8 cellular contexts compared by ENCODE assay signal in the genomic region with DNA sequence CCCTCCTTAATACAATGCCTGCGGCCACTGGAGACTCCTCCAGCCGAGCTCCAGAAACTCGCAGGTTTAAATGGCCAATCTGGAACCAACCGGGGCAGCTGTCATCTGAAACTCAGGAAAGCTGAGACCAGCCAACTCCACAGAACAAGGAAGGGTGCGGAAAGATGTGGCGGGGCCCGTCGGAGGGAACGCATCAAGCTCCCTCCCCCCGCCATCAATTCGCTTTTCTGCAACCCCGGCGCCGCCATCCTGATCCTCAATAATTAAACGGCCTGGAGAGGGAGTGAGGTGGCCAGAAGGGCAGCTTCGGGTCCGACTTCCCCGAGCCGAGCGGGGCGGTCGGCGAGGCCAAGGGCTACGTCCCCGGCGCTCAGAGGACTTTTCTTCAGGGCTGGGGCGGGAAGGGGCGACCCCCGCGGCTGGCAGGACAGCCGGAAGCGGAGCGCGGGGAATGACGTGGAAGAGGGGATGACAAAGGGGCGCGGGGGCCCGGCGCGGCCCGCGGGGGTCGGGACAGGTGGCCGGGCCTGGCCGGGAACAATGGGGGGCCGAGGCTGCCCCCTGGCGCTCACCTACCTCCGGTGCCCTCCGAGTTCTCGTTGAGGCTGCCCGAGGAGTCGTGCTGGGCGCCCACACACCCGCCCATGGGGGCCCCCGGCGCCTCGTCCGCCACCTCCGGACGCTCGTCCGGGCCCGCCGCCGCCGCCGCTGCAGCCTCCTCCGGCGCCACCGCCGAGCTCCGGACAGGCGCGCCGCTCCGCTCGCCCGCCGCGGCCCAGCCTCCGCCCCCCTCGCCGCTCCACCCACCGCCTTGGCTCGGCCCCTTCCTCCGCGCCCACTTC. TPM values are rescaled to one million over a fixed set of nuclear protein-coding genes. Genes with fewer than 3 reads are reported as not detected.
DNase-seq lines count a peak whose midpoint lies in the region; ATAC-seq and TF ChIP-seq lines count a peak whose summit lies in the region.

A gene with protein sequence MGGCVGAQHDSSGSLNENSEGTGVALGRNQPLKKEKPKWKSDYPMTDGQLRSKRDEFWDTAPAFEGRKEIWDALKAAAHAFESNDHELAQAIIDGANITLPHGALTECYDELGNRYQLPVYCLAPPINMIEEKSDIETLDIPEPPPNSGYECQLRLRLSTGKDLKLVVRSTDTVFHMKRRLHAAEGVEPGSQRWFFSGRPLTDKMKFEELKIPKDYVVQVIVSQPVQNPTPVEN (minus strand): TSS at position 745 of the 842 bp plus-strand sequence. CDS start 99 bp downstream, at position 646.

- ATAC-seq in GM21423 (IDR thresholded peaks at IDR 0.05; ENCODE audit: unreplicated experiment) (peak; percentile 88), gastroesophageal sphincter (peak; percentile 95)

- CTCF ChIA-PET in RWPE1 (lab: Yijun Ruan, JAX) = interaction anchor here (0.5 to 1.7 kb wide), 11 partner anchors 10 to 726 kb away, joined by 3 to 9 read pairs (median 3); a partner anchor contains a TSS
- CTCF ChIA-PET in activated naive CD4-positive, alpha-beta T cell treated with anti-CD3 and anti-CD28 coated beads for 36 hours (lab: Charles Lee) = interaction anchor here (0.6 to 3.3 kb wide), 19 partner anchors 10 to 377 kb away, joined by 3 to 20 read pairs (median 3); a partner anchor contains a TSS

- no peak for TF ChIP-seq EP300 in gastroesophageal sphincter (IDR thresholded peaks at IDR 0.05)

- peak within 1 kb of the TSS; percentile 81 for H3K4me3 Mint-ChIP-seq in activated naive CD4-positive, alpha-beta T cell treated with anti-CD3 and anti-CD28 coated beads for 36 hours

- H3K27me3 Mint-ChIP-seq in activated naive CD4-positive, alpha-beta T cell treated with anti-CD3 and anti-CD28 coated beads for 36 hours (ENCODE audit: low read depth) = no peaks in the 10 kb centered on the region

- intact Hi-C loops in activated naive CD4-positive, alpha-beta T cell treated with anti-CD3 and anti-CD28 coated beads for 36 hours (cut with micrococcal nuclease) = loop anchor here (1.0 to 10.0 kb wide), 8 partner anchors 44 to 896 kb away; a partner anchor contains a TSS

- H3K4me3 ChIP-seq in HUES48 (ENCODE audit: low read depth, low read length) (peak within 1 kb of the TSS; percentile 88), gastroesophageal sphincter (peak within 1 kb of the TSS; percentile 69 to 97), neutrophil (ENCODE audit: low read depth in 1 of 2, low read length in 1 of 2) (peak within 1 kb of the TSS; percentile 77 to 91)

- DNase-seq in DMS114 treated with DMSO at 0.1 percent for 48 hours (lab: John Stamatoyannopoulos, UW; ENCODE audit: unreplicated experiment) (peak; percentile 51), RWPE1 (ENCODE audit: low spot score) (peak; percentile 95), substantia nigra (lab: John Stamatoyannopoulos, UW) (peak in 46 of 49 donors; percentile 17 to 89 (median 66))
- DNase-seq in activated naive CD4-positive, alpha-beta T cell treated with anti-CD3 and anti-CD28 coated beads for 36 hours = peak; percentile 70

- POLR2A ChIA-PET in RWPE1 (lab: Yijun Ruan, JAX; ENCODE audit: low non-redundant PET) = interaction anchor here (0.6 kb wide), 1 partner anchor 40 kb away, joined by 5 read pairs; no protein-coding TSS in a partner anchor

- H3K9ac ChIP-seq in HUES48 (ENCODE audit: low read depth, low read length) = peak within 1 kb of the TSS; percentile 88

- TF ChIP-seq CTCF in RWPE1 (conservative IDR thresholded peaks at IDR 0.05; ENCODE audit: low read depth) (peak; percentile 73), gastroesophageal sphincter (IDR thresholded peaks at IDR 0.05) (peak in 3 of 4 experiments; percentile 33 to 72 (median 57)), neutrophil (IDR thresholded peaks at IDR 0.05) (peak; percentile 39)

- no peaks in the 10 kb centered on the region for H3K9me3 Mint-ChIP-seq in activated naive CD4-positive, alpha-beta T cell treated with anti-CD3 and anti-CD28 coated beads for 36 hours

- no peak for TF ChIP-seq POLR2A in gastroesophageal sphincter (IDR thresholded peaks at IDR 0.05)

- no peaks in the 10 kb centered on the region for H3K27me3 ChIP-seq in HUES48 (ENCODE audit: control insufficient read depth, insufficient read depth, low read length)
- no peaks in the 10 kb centered on the region for H3K27me3 ChIP-seq in gastroesophageal sphincter
- peaks cover 29% of the 10 kb centered on the region for H3K27me3 ChIP-seq in neutrophil

- H3K4me1 Mint-ChIP-seq in activated naive CD4-positive, alpha-beta T cell treated with anti-CD3 and anti-CD28 coated beads for 36 hours (ENCODE audit: low read depth) = peaks cover 19% of the 10 kb centered on the region

- H3K4me1 ChIP-seq in HUES48 (ENCODE audit: control insufficient read depth, insufficient read depth, low read length) (peaks cover 25% of the 10 kb centered on the region), gastroesophageal sphincter (peaks cover 0 to 48% (median 11%) of the 10 kb centered on the region in 3 donors), neutrophil (ENCODE audit: control insufficient read depth in 1 of 2, insufficient read depth in 1 of 2, low read depth in 1 of 2, low read length in 1 of 2) (peaks cover 21 to 23% of the 10 kb centered on the region in 2 experiments)

- no peak within 1 kb of the TSS for H3K27ac Mint-ChIP-seq in activated naive CD4-positive, alpha-beta T cell treated with anti-CD3 and anti-CD28 coated beads for 36 hours

- H3K9me3 ChIP-seq in HUES48 (ENCODE audit: control insufficient read depth, insufficient read depth, low read length) (no peaks in the 10 kb centered on the region), gastroesophageal sphincter (no peaks in the 10 kb centered on the region), neutrophil (no peaks in the 10 kb centered on the region)

- H3K36me3 Mint-ChIP-seq in activated naive CD4-positive, alpha-beta T cell treated with anti-CD3 and anti-CD28 coated beads for 36 hours (ENCODE audit: low read depth) = no peaks in the 10 kb centered on the region

- WGBS in gastroesophageal sphincter (ENCODE audit: low coverage in 1 of 2), 2 donors = 0% methylated on average over 3 to 9 of the region's 87 CpGs

- H3K36me3 ChIP-seq in HUES48 (ENCODE audit: control insufficient read depth, insufficient read depth, low read length) = 0 out of 2 replicates have a peak, but pooled peaks cover 3% of the 10 kb centered on the region
- H3K36me3 ChIP-seq in gastroesophageal sphincter = no peaks in the 10 kb centered on the region
- no peaks in the 10 kb centered on the region for H3K36me3 ChIP-seq in neutrophil

- peak within 1 kb of the TSS; percentile 92 for H3K27ac ChIP-seq in HUES48 (ENCODE audit: low read depth, low read length)
- peak within 1 kb of the TSS; percentile 90 for H3K27ac ChIP-seq in RWPE1
- H3K27ac ChIP-seq in gastroesophageal sphincter = peak within 1 kb of the TSS; percentile 87 to 97 (median 93)
- peak within 1 kb of the TSS; percentile 81 for H3K27ac ChIP-seq in neutrophil
- peak within 1 kb of the TSS; percentile 66 for H3K27ac ChIP-seq in substantia nigra (ENCODE audit: low read depth, low read length, poor library complexity, severe bottlenecking)

RNA-seq across cellular contexts. Expression of the gene that starts here (rescaled TPM):
- total RNA-seq in activated naive CD4-positive, alpha-beta T cell treated with anti-CD3 and anti-CD28 coated beads for 36 hours = 1 to 10 TPM; 2.3 to 2.6 TPM
- 10 to 100 TPM; 17.3 to 26.6 (median 20.2) TPM for total RNA-seq in gastroesophageal sphincter

Comparison
In these comparisons a context has a peak if more than half of its experiments do, and no peak if none do; other contexts are left out.
1. Peak in every context shown above with its lines: DNase-seq, ATAC-seq, H3K4me3 ChIP-seq and H3K27ac ChIP-seq.
2. RNA of the gene that starts here (total RNA-seq): 17.3 to 26.6 TPM in gastroesophageal sphincter; 2.3 to 2.6 TPM in activated naive CD4-positive, alpha-beta T cell treated with anti-CD3 and anti-CD28 coated beads for 36 hours; every median in the first group is over 4 times any median in the second.